In genomic region chr6:138371720-138372119, GRCh38 we compare ENCODE assay signal across 18 cellular contexts. TPM values are rescaled to one million over a fixed set of nuclear protein-coding genes. Genes with fewer than 3 reads are reported as not detected.
DNase-seq lines count a peak whose midpoint lies in the region; ATAC-seq, FAIRE-seq and TF ChIP-seq lines count a peak whose summit lies in the region.
"Had no signal": no experiment of that assay in that cellular context is flagged by ENCODE, and none has a peak within 500 bp of the region (broad histone marks: within the 10 kb centered on the region; RNA-seq: fewer than 3 reads in every experiment).

No MANE protein-coding gene starts in this region.

- H3K4me1 ChIP-seq in pancreas (peaks cover 3 to 10% (median 5%) of the 10 kb centered on the region in 3 donors), psoas muscle (no peaks in the 10 kb centered on the region)
- H3K4me1 ChIP-seq: neural progenitor cell, SJSA1, uterus had no signal

- TF ChIP-seq CTCF in fibroblast of pulmonary artery (IDR thresholded peaks at IDR 0.05; ENCODE audit: low read length, missing control alignments) = no peak
- TF ChIP-seq CTCF in pancreas (IDR thresholded peaks at IDR 0.05) = no peak
- TF ChIP-seq CTCF in psoas muscle (IDR thresholded peaks at IDR 0.05) = no peak

- 22 to 30% methylated on average over 3 of the region's 3 CpGs for WGBS in pancreas, 2 donors
- 24 to 32% (median 28%) methylated on average over 3 of the region's 3 CpGs for WGBS in psoas muscle, 3 donors

- H3K36me3 ChIP-seq in pancreas (no peaks in the 10 kb centered on the region), psoas muscle (ENCODE audit: insufficient read depth in 1 of 2, low read depth in 1 of 2) (no peaks in the 10 kb centered on the region)
- H3K36me3 ChIP-seq: neural progenitor cell, SJSA1, uterus had no signal

- no peaks in the 10 kb centered on the region for H3K9me3 ChIP-seq in pancreas
- no peaks in the 10 kb centered on the region for H3K9me3 ChIP-seq in psoas muscle
- H3K9me3 ChIP-seq: SJSA1, uterus had no signal

- H3K27me3 ChIP-seq in pancreas (no peaks in the 10 kb centered on the region), psoas muscle (ENCODE audit: insufficient read depth in 3 of 3, low read length in 2 of 3) (no peaks in the 10 kb centered on the region)
- H3K27me3 ChIP-seq: neural progenitor cell, SJSA1, uterus had no signal

- H3K4me3 ChIP-seq in fibroblast of pulmonary artery (replicated peaks; ENCODE audit: low read depth, low read length) (no peak overlapping the region), pancreas (no peak overlapping the region), psoas muscle (no peak overlapping the region)
- H3K4me3 ChIP-seq: GM23338, neural progenitor cell, SJSA1, uterus had no signal

- intact Hi-C loops in pancreas (cut with DNase I) (no loop called here), psoas muscle (cut with DNase I) (no loop called here), head of caudate nucleus (cut with DNase I) (no loop called here)

- POLR2A ChIA-PET in HEK293T (lab: Yijun Ruan, JAX) = interaction anchor here (0.8 kb wide), 1 partner anchor 208 kb away, joined by 3 read pairs; no protein-coding TSS in a partner anchor

- no peak overlapping the region for H3K27ac ChIP-seq in pancreas
- H3K27ac ChIP-seq in psoas muscle = no peak overlapping the region
- H3K27ac ChIP-seq: neural progenitor cell, SJSA1, uterus had no signal

- peak; percentile 30 for DNase-seq in HEK293T (ENCODE audit: extremely low spot score)
- DNase-seq in SK-N-DZ (ENCODE audit: low spot score) = peak; percentile 98
- DNase-seq in fibroblast of pulmonary artery (ENCODE audit: low read depth) = peak; percentile 23
- no peak for DNase-seq in pancreas
- no peak for DNase-seq in activated CD4-positive, alpha-beta T cell treated with anti-CD3 and anti-CD28 coated beads for 4 hours
- no peak for DNase-seq in SW 1271 (lab: John Stamatoyannopoulos, UW)
- no peak for DNase-seq in psoas muscle
- DNase-seq in head of caudate nucleus = no peak
- DNase-seq: activated effector memory CD4-positive, alpha-beta T cell treated with anti-CD3 and anti-CD28 coated beads, Interleukin-2, amount 50 U/mL, for 16 hours; NCI-H1092 treated with DMSO at 0.1 percent for 48 hours; NCI-H2171 treated with DMSO at 0.1 percent for 48 hours; stimulated activated naive CD4-positive, alpha-beta T cell treated with Interleukin-2 at 50 U/mL for 16 hours; uterus had no signal

- CTCF ChIA-PET in HEK293T (lab: Yijun Ruan, JAX) = interaction anchor here (0.7 kb wide), 2 partner anchors 40 to 1019 kb away, joined by 3 to 4 read pairs; no protein-coding TSS in a partner anchor

- FAIRE-seq in pancreas (lab: Jason Lieb, UNC) = no peak

- ATAC-seq in pancreas (peak in 3 of 4 donors; percentile 34 to 67 (median 46)), psoas muscle (no peak)
- ATAC-seq: GM23338, WTC11 had no signal

TF ChIP-seq in HEK293T, 16 proteins besides CTCF, POLR2A, EP300 and RAD21:
- TF ChIP-seq NFRKB (IDR thresholded peaks at IDR 0.05) (no peak), L3MBTL2 (conservative IDR thresholded peaks at IDR 0.05) (no peak), FOXK2 (IDR thresholded peaks at IDR 0.05) (no peak), ARNT (IDR thresholded peaks at IDR 0.05) (no peak)

RNA-seq across cellular contexts. Expression of gene SMIM28, which starts 6.0 kb away (rescaled TPM):
- polyA plus RNA-seq in SK-N-DZ (2014; cell fraction: cytosol; rRNA removed) = 2.1 and 4.2 TPM in 2 replicates
- polyA plus RNA-seq in SK-N-DZ (2014; cell fraction: nucleus; rRNA removed) = 1.7 and 2.5 TPM in 2 replicates
- total RNA-seq in pancreas (not detected), psoas muscle (not detected)
- polyA plus RNA-seq in pancreas (not detected), psoas muscle (not detected)
- total RNA-seq: GM23338, SJSA1, skeletal muscle tissue, uterus, WTC11 had no signal
- polyA plus RNA-seq: GM23338 had no signal

RNA-seq across cellular contexts. Expression of gene HEBP2, which starts 32.3 kb away (rescaled TPM):
- 51.8 and 52.5 TPM in 2 replicates for polyA plus RNA-seq in SK-N-DZ (2014; cell fraction: cytosol; rRNA removed)
- 39.2 and 55.5 TPM in 2 replicates for polyA plus RNA-seq in SK-N-DZ (2014; cell fraction: nucleus; rRNA removed)
- 10 to 100 TPM; 26.5 to 34.0 (median 30.7) TPM for total RNA-seq in pancreas
- 10 to 100 TPM; 10.7 to 18.8 TPM for polyA plus RNA-seq in pancreas
- total RNA-seq in psoas muscle = 100 to 1,000 TPM in 2 of 4 donors, 10 to 100 TPM in 2; 83.9 to 133 (median 109) TPM
- polyA plus RNA-seq in psoas muscle = 10 to 100 TPM; 19.6 to 34.9 (median 34.2) TPM

Comparison
In these comparisons a context has a peak if more than half of its experiments do, and no peak if none do; other contexts are left out.
1. DNase-seq: peak in HEK293T (single experiment), SK-N-DZ (single experiment) and fibroblast of pulmonary artery (single experiment); none in pancreas (0 of 6), activated CD4-positive, alpha-beta T cell treated with anti-CD3 and anti-CD28 coated beads for 4 hours (0 of 2), SW 1271 (0 of 2), psoas muscle (0 of 2) and head of caudate nucleus (0 of 42).
2. ATAC-seq: peak in pancreas (3 of 4); none in psoas muscle (0 of 4).